17 cellular contexts compared by ENCODE assay signal in the genomic region with DNA sequence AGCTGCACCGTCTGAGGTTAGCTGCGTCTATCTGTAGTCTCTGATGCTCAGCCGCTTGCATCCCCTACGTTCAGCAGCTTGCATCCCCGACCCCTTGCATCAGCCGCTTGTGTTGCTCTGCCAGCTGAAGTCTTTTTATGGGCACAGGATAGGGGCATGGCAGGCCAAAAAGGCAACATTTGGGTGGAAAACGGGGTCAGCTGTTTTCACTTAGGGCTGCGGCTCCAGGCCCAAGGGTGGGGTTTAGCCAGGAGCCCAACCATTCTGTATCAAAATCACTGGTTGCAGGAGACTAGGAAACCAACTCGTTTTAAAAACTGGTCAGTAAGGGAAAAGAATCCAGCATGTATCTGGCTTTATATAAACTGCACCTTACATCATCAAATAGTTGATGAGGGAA. TPM values are rescaled to one million over a fixed set of nuclear protein-coding genes. Genes with fewer than 3 reads are reported as not detected.
A peak's percentile ranks its signal among the peaks of the same experiment; 100 is the strongest.
DNase-seq lines count a peak whose midpoint lies in the region; ATAC-seq and TF ChIP-seq lines count a peak whose summit lies in the region.
"Had no signal": no experiment of that assay in that cellular context is flagged by ENCODE, and none has a peak within 500 bp of the region (broad histone marks: within the 10 kb centered on the region; RNA-seq: fewer than 3 reads in every experiment).

No MANE protein-coding gene starts in this region.

- no peaks in the 10 kb centered on the region for H3K27me3 ChIP-seq in trophoblast cell (ENCODE audit: insufficient read depth, low read length)
- H3K27me3 ChIP-seq in naive thymus-derived CD4-positive, alpha-beta T cell (ENCODE audit: control insufficient read depth in 2 of 2, insufficient read depth in 2 of 2, low read length in 2 of 2), result no peaks in the 10 kb centered on the region
- H3K27me3 ChIP-seq: BLaER1 had no signal

- H3K4me2 ChIP-seq in trophoblast cell (ENCODE audit: low read length), result no peak overlapping the region
- H3K4me2 ChIP-seq: BLaER1, GM23338 had no signal

- H3K14ac ChIP-seq in trophoblast cell (ENCODE audit: low read length), result no peak overlapping the region

- no peak overlapping the region for H2AK5ac ChIP-seq in trophoblast cell (ENCODE audit: low read length)

- H3K4me1 Mint-ChIP-seq in naive thymus-derived CD4-positive, alpha-beta T cell, result peaks cover 0 to 7% (median 0%) of the 10 kb centered on the region in 7 donors
- H3K4me1 Mint-ChIP-seq: B cell had no signal

- H3K4ac ChIP-seq in trophoblast cell (ENCODE audit: low read depth, low read length), result no peak overlapping the region

- WGBS in trophoblast cell (ENCODE audit: extremely low coverage, insufficient coverage, insufficient read length), result no CpG with 5 or more reads among the region's 9 CpGs

- H4K8ac ChIP-seq in trophoblast cell (ENCODE audit: low read depth, low read length), result no peak overlapping the region

- H2AFZ ChIP-seq in trophoblast cell (ENCODE audit: insufficient read depth, low read length, poor library complexity), result no peak overlapping the region
- H2AFZ ChIP-seq: GM23338 had no signal

- intact Hi-C loops in naive thymus-derived CD4-positive, alpha-beta T cell (cut with micrococcal nuclease), result no loop called here

- no peak overlapping the region for H2BK12ac ChIP-seq in trophoblast cell (ENCODE audit: low read length)

- no peak for TF ChIP-seq CTCF in AG10803 (conservative IDR thresholded peaks at IDR 0.05; ENCODE audit: low read length)
- no peak for TF ChIP-seq CTCF in HEK293 (tag by site-specific recombination; IDR thresholded peaks at IDR 0.05)

- no peak overlapping the region for H4K12ac ChIP-seq in trophoblast cell (ENCODE audit: low read depth, low read length)

- H3K36me3 ChIP-seq in HEK293 (ENCODE audit: control insufficient read depth in 2 of 2, insufficient read depth in 1 of 2, low read length in 2 of 2), result no peaks in the 10 kb centered on the region
- H3K36me3 ChIP-seq in trophoblast cell (ENCODE audit: control insufficient read depth in 1 of 2, insufficient read depth in 2 of 2, low read length in 2 of 2), result no peaks in the 10 kb centered on the region
- H3K36me3 ChIP-seq in naive thymus-derived CD4-positive, alpha-beta T cell (ENCODE audit: control insufficient read depth in 2 of 3, insufficient read depth in 3 of 3, low read length in 3 of 3), result no peaks in the 10 kb centered on the region
- H3K36me3 ChIP-seq: BLaER1, HAP-1 had no signal

- H3K4me3 Mint-ChIP-seq in naive thymus-derived CD4-positive, alpha-beta T cell, result no peak overlapping the region
- H3K4me3 Mint-ChIP-seq: B cell; CD4-positive, CD25-positive, alpha-beta regulatory T cell; CD8-positive, alpha-beta T cell; GM23338 had no signal

- H3K4me3 ChIP-seq in AG10803 (ENCODE audit: low read length), result no peak overlapping the region
- H3K4me3 ChIP-seq in HEK293 (ENCODE audit: low read depth, low read length), result no peak overlapping the region
- peak overlapping the region; percentile 23 for H3K4me3 ChIP-seq in trophoblast cell (ENCODE audit: low read depth, low read length)
- H3K4me3 ChIP-seq in naive thymus-derived CD4-positive, alpha-beta T cell (ENCODE audit: low read length), result no peak overlapping the region
- H3K4me3 ChIP-seq: BLaER1, GM23338, HAP-1 had no signal

- no peak overlapping the region for H3K23ac ChIP-seq in trophoblast cell (ENCODE audit: low read length)

- H2BK120ac ChIP-seq in trophoblast cell (ENCODE audit: insufficient read depth, low read length, poor library complexity), result no peak overlapping the region

- no peak overlapping the region for H3K18ac ChIP-seq in trophoblast cell (ENCODE audit: low read length)

- peaks cover 0 to 3% (median 0%) of the 10 kb centered on the region in 11 donors for H3K9me3 Mint-ChIP-seq in naive thymus-derived CD4-positive, alpha-beta T cell
- H3K9me3 Mint-ChIP-seq: CD8-positive, alpha-beta T cell; GM23338 had no signal

- no peaks in the 10 kb centered on the region for H3K9me3 ChIP-seq in HEK293 (ENCODE audit: control insufficient read depth, insufficient read depth, low read depth, low read length)
- H3K9me3 ChIP-seq in trophoblast cell (ENCODE audit: insufficient read depth, low read depth, low read length), result peaks cover 2% of the 10 kb centered on the region
- H3K9me3 ChIP-seq in naive thymus-derived CD4-positive, alpha-beta T cell (ENCODE audit: control insufficient read depth in 2 of 3, low read length in 3 of 3), result no peaks in the 10 kb centered on the region
- H3K9me3 ChIP-seq: BLaER1, HAP-1 had no signal

- H3K27ac Mint-ChIP-seq in naive thymus-derived CD4-positive, alpha-beta T cell, result no peak overlapping the region
- H3K27ac Mint-ChIP-seq: B cell; CD4-positive, CD25-positive, alpha-beta regulatory T cell; CD8-positive, alpha-beta T cell; GM23338 had no signal

- H3K79me1 ChIP-seq in trophoblast cell (ENCODE audit: low read length), result no peaks in the 10 kb centered on the region

- POLR2A ChIA-PET in HEK293 (lab: Yijun Ruan, JAX), result interaction anchor here (0.9 kb wide), 1 partner anchor 15 kb away, joined by 3 read pairs; no protein-coding TSS in a partner anchor
- POLR2A ChIA-PET in naive thymus-derived CD4-positive, alpha-beta T cell (lab: Charles Lee), result no interaction called here

- H3K27ac ChIP-seq in HEK293 (ENCODE audit: extremely low read depth, low read depth, low read length) (no peak overlapping the region), trophoblast cell (ENCODE audit: low read depth, low read length) (no peak overlapping the region)
- no peak overlapping the region for H3K27ac ChIP-seq in naive thymus-derived CD4-positive, alpha-beta T cell (ENCODE audit: low read depth, low read length)
- H3K27ac ChIP-seq: 22Rv1, BLaER1 had no signal

- no peak overlapping the region for H3K9ac ChIP-seq in trophoblast cell (ENCODE audit: low read length)
- H3K9ac ChIP-seq: BLaER1 had no signal

- ATAC-seq in naive thymus-derived CD4-positive, alpha-beta T cell, result no peak
- no peak for ATAC-seq in HG03439 (IDR thresholded peaks at IDR 0.05; ENCODE audit: unreplicated experiment)
- ATAC-seq: CD8-positive, alpha-beta T cell; GM23338 had no signal

- H4K91ac ChIP-seq in trophoblast cell (ENCODE audit: low read depth, low read length), result no peak overlapping the region

- no peak overlapping the region for H2BK5ac ChIP-seq in trophoblast cell (ENCODE audit: low read depth, low read length, poor library complexity)

- peaks cover 4 to 24% (median 11%) of the 10 kb centered on the region in 5 donors for H3K27me3 Mint-ChIP-seq in naive thymus-derived CD4-positive, alpha-beta T cell

- H3K4me1 ChIP-seq in HEK293 (ENCODE audit: control insufficient read depth, insufficient read depth, low read length) (peaks cover 5% of the 10 kb centered on the region), trophoblast cell (ENCODE audit: control insufficient read depth in 1 of 2, insufficient read depth in 2 of 2, low read length in 2 of 2) (no peaks in the 10 kb centered on the region)
- no peaks in the 10 kb centered on the region for H3K4me1 ChIP-seq in naive thymus-derived CD4-positive, alpha-beta T cell (ENCODE audit: control insufficient read depth in 2 of 2, insufficient read depth in 2 of 2, low read length in 2 of 2)

- DNase-seq in AG10803 (ENCODE audit: low read depth), result peak; percentile 58
- peak; percentile 74 for DNase-seq in fibroblast of gingiva (ENCODE audit: low read depth)
- DNase-seq in trophoblast cell, result no peak
- DNase-seq in naive thymus-derived CD4-positive, alpha-beta T cell, result no peak
- DNase-seq in NCI-H774 (lab: John Stamatoyannopoulos, UW), result no peak
- DNase-seq: Caco-2; CD4-positive, CD25-positive, alpha-beta regulatory T cell; CD8-positive, alpha-beta T cell; DMS153; DND-41 had no signal

- no peaks in the 10 kb centered on the region for H3K79me2 ChIP-seq in trophoblast cell (ENCODE audit: control insufficient read depth, insufficient read depth, low read length, poor library complexity)

- CTCF ChIA-PET in HEK293 (lab: Yijun Ruan, JAX), result interaction anchor here (1.5 to 1.7 kb wide), 2 partner anchors 34 to 79 kb away, joined by 5 to 7 read pairs; no protein-coding TSS in a partner anchor
- CTCF ChIA-PET in naive thymus-derived CD4-positive, alpha-beta T cell (lab: Charles Lee), result no interaction called here

- H3K36me3 Mint-ChIP-seq in naive thymus-derived CD4-positive, alpha-beta T cell, result no peaks in the 10 kb centered on the region
- H3K36me3 Mint-ChIP-seq: CD4-positive, CD25-positive, alpha-beta regulatory T cell; CD8-positive, alpha-beta T cell had no signal

TF ChIP-seq in HEK293, 187 proteins besides CTCF, POLR2A, EP300 and RAD21 (continues in another document):
- TF ChIP-seq, protein P1, sequence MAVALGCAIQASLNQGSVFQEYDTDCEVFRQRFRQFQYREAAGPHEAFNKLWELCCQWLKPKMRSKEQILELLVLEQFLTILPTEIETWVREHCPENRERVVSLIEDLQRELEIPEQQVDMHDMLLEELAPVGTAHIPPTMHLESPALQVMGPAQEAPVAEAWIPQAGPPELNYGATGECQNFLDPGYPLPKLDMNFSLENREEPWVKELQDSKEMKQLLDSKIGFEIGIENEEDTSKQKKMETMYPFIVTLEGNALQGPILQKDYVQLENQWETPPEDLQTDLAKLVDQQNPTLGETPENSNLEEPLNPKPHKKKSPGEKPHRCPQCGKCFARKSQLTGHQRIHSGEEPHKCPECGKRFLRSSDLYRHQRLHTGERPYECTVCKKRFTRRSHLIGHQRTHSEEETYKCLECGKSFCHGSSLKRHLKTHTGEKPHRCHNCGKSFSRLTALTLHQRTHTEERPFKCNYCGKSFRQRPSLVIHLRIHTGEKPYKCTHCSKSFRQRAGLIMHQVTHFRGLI (tag by site-specific recombination; IDR thresholded peaks at IDR 0.05), result peak; percentile 67

RNA-seq across cellular contexts. Expression of a gene that starts 49.9 kb away (rescaled TPM):
- polyA plus RNA-seq in trophoblast cell (2013), result 1.3 TPM in 2 replicates
- total RNA-seq in naive thymus-derived CD4-positive, alpha-beta T cell, result 10 to 100 TPM in 3 of 5 experiments, 1 to 10 TPM in 2; 3.4 to 14.1 (median 12.0) TPM
- polyA plus RNA-seq in naive thymus-derived CD4-positive, alpha-beta T cell, result 10 to 100 TPM in 1 of 2 donors, 1 to 10 TPM in 1; 6.4 to 22.9 TPM
- total RNA-seq: Caco-2 had no signal

Comparison
In these comparisons a context has a peak if more than half of its experiments do, and no peak if none do; other contexts are left out.
1. DNase-seq: peak in AG10803 (single experiment) and fibroblast of gingiva (single experiment); none in trophoblast cell (0 of 2), naive thymus-derived CD4-positive, alpha-beta T cell (0 of 9) and NCI-H774 (single experiment).